20 cellular contexts compared by ENCODE assay signal in the genomic region with DNA sequence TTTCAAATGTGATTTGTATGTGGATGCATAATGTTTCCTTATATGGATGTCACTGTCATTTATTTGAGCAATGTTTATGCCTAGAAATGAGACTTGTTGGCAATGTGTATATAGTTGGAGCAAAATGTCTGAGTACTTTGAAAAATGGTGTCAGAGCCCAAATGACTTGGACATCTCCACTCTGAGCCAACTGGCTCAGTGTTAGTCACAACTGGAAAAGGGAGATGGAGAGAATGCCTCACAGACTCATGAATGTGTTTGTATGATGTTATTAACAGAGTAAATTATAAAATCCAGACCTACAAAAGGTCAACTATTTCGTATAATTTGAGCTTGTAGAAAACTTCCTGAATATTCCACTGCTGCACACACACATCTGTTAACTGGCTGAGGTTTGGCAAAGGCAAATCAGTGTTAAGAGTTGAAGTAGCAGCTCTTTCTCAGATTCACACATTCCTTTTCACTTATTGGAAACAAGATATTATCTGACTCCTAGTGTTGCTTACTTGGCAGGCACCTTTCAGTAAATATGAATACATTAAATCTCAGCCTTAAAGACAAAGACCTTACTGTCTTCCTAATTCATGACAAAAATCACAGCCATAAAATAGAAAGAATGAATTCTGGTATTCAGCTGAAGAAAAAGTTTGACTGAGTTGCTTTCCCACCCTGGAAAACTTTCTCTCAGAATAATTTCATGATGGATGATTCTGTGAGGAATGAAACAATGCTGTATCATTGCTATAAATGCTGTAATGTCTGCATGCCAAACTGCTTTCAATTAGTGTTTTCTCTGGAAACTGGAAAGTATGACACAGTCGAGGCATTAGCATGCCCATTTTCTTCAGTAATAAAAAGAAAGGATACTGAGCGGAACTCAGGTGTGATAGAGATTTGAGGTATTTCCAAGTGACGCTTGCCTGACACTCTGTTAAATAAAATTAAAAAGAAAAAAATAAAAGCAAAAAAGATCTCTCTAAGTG. TPM values are rescaled to one million over a fixed set of nuclear protein-coding genes. Genes with fewer than 3 reads are reported as not detected.
DNase-seq lines count a peak whose midpoint lies in the region; ATAC-seq, FAIRE-seq and TF ChIP-seq lines count a peak whose summit lies in the region.
"Had no signal": no experiment of that assay in that cellular context is flagged by ENCODE, and none has a peak within 500 bp of the region (broad histone marks: within the 10 kb centered on the region; RNA-seq: fewer than 3 reads in every experiment).

No MANE protein-coding gene starts in this region.

- no peaks in the 10 kb centered on the region for H3K36me3 ChIP-seq in PC-9 (ENCODE audit: low read depth)

- TF ChIP-seq CTCF in MCF 10A (IDR thresholded peaks at IDR 0.05; ENCODE audit: unreplicated experiment) (no peak), PC-9 (conservative IDR thresholded peaks at IDR 0.05) (no peak), D721Med (IDR thresholded peaks at IDR 0.05; ENCODE audit: insufficient read depth, missing control alignments) (no peak)

- no peak overlapping the region for H2AFZ ChIP-seq in PC-9

- peak; percentile 82 to 85 for DNase-seq in T47D (ENCODE audit: low read depth in 1 of 2, low spot score in 1 of 2)
- no peak for DNase-seq in MCF 10A (ENCODE audit: unreplicated experiment)
- peak in 1 of 2 experiments; percentile 81 for DNase-seq in PC-9
- peak; percentile 15 for DNase-seq in renal cortical epithelial cell (ENCODE audit: low read depth)
- DNase-seq in NCI-H69 (lab: John Stamatoyannopoulos, UW): no peak
- no peak for DNase-seq in left lobe of liver (ENCODE audit: low spot score)
- DNase-seq in D721Med (ENCODE audit: insufficient read length, low spot score): no peak
- DNase-seq: ACHN; activated CD4-positive, CD25-positive, alpha-beta regulatory T cell; activated naive CD4-positive, alpha-beta T cell treated with anti-CD3 and anti-CD28 coated beads for 36 hours; central memory CD4-positive, alpha-beta T cell; NCI-H1417; NCI-H2171; nephron progenitor cell; NK-92 treated with Interleukin-12 subunit alpha and Interleukin-12 subunit beta, amount 100 ng/mL, for 24 hours had no signal

- H3K4me2 ChIP-seq in PC-9: no peak overlapping the region

- in situ Hi-C loops in T47D (cut with HindIII; ENCODE audit: low pct_unique_long_range_greater_than_20kb, low sequenced_read_pairs): no loop called here

- no peaks in the 10 kb centered on the region for H3K9me2 ChIP-seq in PC-9 (ENCODE audit: insufficient read depth)

- H3K9me3 Mint-ChIP-seq in MCF 10A (ENCODE audit: unreplicated experiment): no peaks in the 10 kb centered on the region
- H3K9me3 Mint-ChIP-seq in dendritic cell treated with granulocyte-macrophage colony-stimulating factor and Interleukin-4, amounts not matched to agents 40 ng/mL and 50 ng/mL, for 4 days: no peaks in the 10 kb centered on the region
- H3K9me3 Mint-ChIP-seq: activated naive CD4-positive, alpha-beta T cell treated with anti-CD3 and anti-CD28 coated beads for 36 hours had no signal

- H3K9me3 ChIP-seq in PC-9 (ENCODE audit: insufficient read depth, low read depth): no peaks in the 10 kb centered on the region

- no peak overlapping the region for H3K4me3 ChIP-seq in PC-9
- H3K4me3 ChIP-seq: lung had no signal

- no peak overlapping the region for H3K27ac Mint-ChIP-seq in MCF 10A (ENCODE audit: low read depth, unreplicated experiment)
- H3K27ac Mint-ChIP-seq in dendritic cell treated with granulocyte-macrophage colony-stimulating factor and Interleukin-4, amounts not matched to agents 40 ng/mL and 50 ng/mL, for 4 days: peak overlapping the region; percentile 84
- H3K27ac Mint-ChIP-seq: activated naive CD4-positive, alpha-beta T cell treated with anti-CD3 and anti-CD28 coated beads for 36 hours; nephron progenitor cell; T-helper 1 cell treated with Interleukin-12 subunit alpha and Interleukin-12 subunit beta and Interleukin-4 antibody, amounts not matched to agents 30 μg/mL and 1 μg/mL, for 36 hours had no signal

- H3K27me3 Mint-ChIP-seq in MCF 10A (ENCODE audit: insufficient read depth, unreplicated experiment): no peaks in the 10 kb centered on the region
- H3K27me3 Mint-ChIP-seq in dendritic cell treated with granulocyte-macrophage colony-stimulating factor and Interleukin-4, amounts not matched to agents 40 ng/mL and 50 ng/mL, for 4 days: no peaks in the 10 kb centered on the region

- H3K27me3 ChIP-seq in PC-9 (ENCODE audit: insufficient read depth, low read depth): no peaks in the 10 kb centered on the region

- H3K79me2 ChIP-seq in PC-9 (ENCODE audit: low read depth): no peaks in the 10 kb centered on the region

- H4K20me1 ChIP-seq in PC-9 (ENCODE audit: insufficient read depth): no peaks in the 10 kb centered on the region

- H3K4me1 Mint-ChIP-seq in MCF 10A (ENCODE audit: insufficient read depth, unreplicated experiment): no peaks in the 10 kb centered on the region
- H3K4me1 Mint-ChIP-seq in dendritic cell treated with granulocyte-macrophage colony-stimulating factor and Interleukin-4, amounts not matched to agents 40 ng/mL and 50 ng/mL, for 4 days (ENCODE audit: low read depth): peaks cover 28% of the 10 kb centered on the region

- CTCF ChIA-PET in MCF 10A (lab: Yijun Ruan, JAX) (interaction anchor here (0.6 to 0.7 kb wide), 2 partner anchors 11 to 116 kb away, joined by 3 read pairs; no protein-coding TSS in a partner anchor), PC-9 (lab: Charles Lee) (interaction anchor here (0.6 to 0.7 kb wide), 2 partner anchors 270 to 359 kb away, joined by 6 read pairs; no protein-coding TSS in a partner anchor)

- H3K27ac ChIP-seq in PC-9: peak overlapping the region; percentile 26

- POLR2A ChIA-PET in MCF 10A (lab: Yijun Ruan, JAX) (interaction anchor here (0.8 to 1.0 kb wide), 2 partner anchors 9 to 53 kb away, joined by 3 to 9 read pairs; no protein-coding TSS in a partner anchor), PC-9 (lab: Charles Lee; ENCODE audit: unreplicated experiment) (no interaction called here)

- no peak for FAIRE-seq in D721Med (lab: Jason Lieb, UNC)

- intact Hi-C loops in MCF 10A (cut with micrococcal nuclease): no loop called here
- intact Hi-C loops in PC-9 (cut with micrococcal nuclease; ENCODE audit: unreplicated experiment): no loop called here
- intact Hi-C loops in dendritic cell treated with granulocyte-macrophage colony-stimulating factor and Interleukin-4, amounts not matched to agents 40 ng/mL and 50 ng/mL, for 4 days (cut with micrococcal nuclease): no loop called here

- no peak for ATAC-seq in left lobe of liver
- ATAC-seq: Right ventricle myocardium inferior had no signal

- no peaks in the 10 kb centered on the region for H3K36me3 Mint-ChIP-seq in MCF 10A (ENCODE audit: insufficient read depth, unreplicated experiment)
- H3K36me3 Mint-ChIP-seq in dendritic cell treated with granulocyte-macrophage colony-stimulating factor and Interleukin-4, amounts not matched to agents 40 ng/mL and 50 ng/mL, for 4 days (ENCODE audit: low read depth): no peaks in the 10 kb centered on the region

- BruUV-seq in MCF 10A (replicated peaks; lab: Mats Ljungman, UMichigan) (no TSS peak), PC-9 (replicated peaks; lab: Mats Ljungman, UMichigan) (no TSS peak)

- H3K4me1 ChIP-seq in PC-9 (replicated peaks; ENCODE audit: insufficient read depth): 0 out of 2 replicates have a peak, but pooled peaks cover 18% of the 10 kb centered on the region

- peaks cover 5% of the 10 kb centered on the region; the same call in 1 of the 2 replicates for H3F3A ChIP-seq in PC-9 (ENCODE audit: insufficient read depth, low read depth)

- no peak overlapping the region for H3K4me3 Mint-ChIP-seq in MCF 10A (ENCODE audit: unreplicated experiment)
- H3K4me3 Mint-ChIP-seq in dendritic cell treated with granulocyte-macrophage colony-stimulating factor and Interleukin-4, amounts not matched to agents 40 ng/mL and 50 ng/mL, for 4 days: no peak overlapping the region
- H3K4me3 Mint-ChIP-seq: activated naive CD4-positive, alpha-beta T cell treated with anti-CD3 and anti-CD28 coated beads for 36 hours; nephron progenitor cell; T-helper 1 cell treated with Interleukin-12 subunit alpha and Interleukin-12 subunit beta and Interleukin-4 antibody, amounts not matched to agents 30 μg/mL and 1 μg/mL, for 36 hours had no signal

RNA-seq across cellular contexts. Expression of a gene that starts 27.0 kb away (rescaled TPM):
- total RNA-seq in MCF 10A (2022) (not detected in 2 replicates), PC-9 (2021) (not detected in 2 replicates), renal cortical epithelial cell (not detected in 2 replicates), left lobe of liver (not detected)
- total RNA-seq: activated naive CD4-positive, alpha-beta T cell treated with anti-CD3 and anti-CD28 coated beads for 36 hours; glomerular endothelial cell had no signal

Comparison
In these comparisons a context has a peak if more than half of its experiments do, and no peak if none do; other contexts are left out.
1. DNase-seq: peak in T47D (2 of 2) and renal cortical epithelial cell (single experiment); none in MCF 10A (single experiment), NCI-H69 (single experiment), left lobe of liver (single experiment) and D721Med (single experiment).